In the genomic region with DNA sequence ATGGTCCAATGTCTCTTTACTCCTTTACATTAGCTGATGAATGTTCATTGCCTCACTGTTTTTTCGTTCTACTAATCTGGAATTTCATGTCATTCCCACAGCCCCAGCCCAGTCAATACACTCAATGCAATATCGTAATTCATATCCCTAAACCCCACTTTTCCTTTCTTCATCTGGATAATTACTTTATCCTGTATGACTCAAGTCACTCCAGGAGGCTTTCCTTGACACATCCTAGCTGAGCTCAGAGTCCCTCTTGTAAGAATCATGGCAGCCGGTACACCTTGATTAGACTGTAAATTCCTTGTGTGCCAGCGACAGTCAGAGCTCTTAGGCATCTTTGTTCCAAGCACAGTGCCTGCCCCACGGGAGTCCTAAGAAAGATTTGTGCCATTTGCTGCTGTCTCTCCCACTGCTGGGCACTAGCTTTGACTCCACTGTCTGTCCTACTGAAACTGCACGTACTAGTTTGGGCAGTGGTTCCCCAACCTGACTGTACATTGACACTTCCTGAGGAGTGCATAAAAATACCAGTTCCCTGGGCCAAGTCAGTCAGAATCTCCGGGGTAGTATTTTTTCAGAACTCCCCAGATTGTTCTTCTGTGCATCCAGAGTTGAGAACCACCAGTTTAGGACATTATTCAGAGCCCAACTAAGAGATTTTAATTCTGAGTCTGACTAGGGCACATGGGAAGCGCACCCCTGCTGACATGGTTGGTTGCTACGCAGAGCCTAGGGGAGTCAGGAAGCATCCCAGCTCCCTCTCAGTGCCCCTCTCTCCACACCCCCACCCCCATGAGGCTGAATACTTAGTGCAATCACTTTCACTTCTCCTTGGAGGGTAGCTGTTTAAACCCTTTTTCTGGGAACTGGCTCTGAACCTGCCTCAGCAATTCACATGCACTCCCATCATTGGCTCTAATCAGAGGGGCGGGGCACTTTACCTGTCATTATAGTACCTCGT, we compare ENCODE assay signal across 24 cellular contexts. TPM values are rescaled to one million over a fixed set of nuclear protein-coding genes. Genes with fewer than 3 reads are reported as not detected.
DNase-seq lines count a peak whose midpoint lies in the region; ATAC-seq and TF ChIP-seq lines count a peak whose summit lies in the region.
"Had no signal": no experiment of that assay in that cellular context is flagged by ENCODE, and none has a peak within 500 bp of the region (broad histone marks: within the 10 kb centered on the region; RNA-seq: fewer than 3 reads in every experiment).

No MANE protein-coding gene starts in this region.

- DNase-seq in GM23338 (ENCODE audit: low spot score), result peak; percentile 27
- peak; percentile 45 to 69 for DNase-seq in NOMO-1 (lab: John Stamatoyannopoulos, UW; ENCODE audit: unreplicated experiment in 2 of 2)
- peak; percentile 38 for DNase-seq in epithelial cell of esophagus (ENCODE audit: low read depth)
- no peak for DNase-seq in stimulated activated effector memory CD8-positive, alpha-beta T cell treated with anti-CD3 and anti-CD28 coated beads, Interleukin-12 subunit alpha, Interleukin-12 subunit beta, amount 100 ng/mL, for 72 hours (ENCODE audit: low spot score in 2 of 2)
- DNase-seq in COLO668 (lab: John Stamatoyannopoulos, UW; ENCODE audit: unreplicated experiment), result no peak
- DNase-seq in NCI-H187 treated with DMSO at 0.1 percent for 48 hours (lab: John Stamatoyannopoulos, UW), result no peak
- no peak for DNase-seq in OCI-M2 (lab: John Stamatoyannopoulos, UW; ENCODE audit: unreplicated experiment)
- DNase-seq: activated B cell treated with CpG ODN at 0.5 μM for 24 hours; activated CD4-positive, alpha-beta T cell treated with anti-CD3 and anti-CD28 coated beads, Interleukin-2, amount 50 U/mL, for 4 hours; activated naive CD4-positive, alpha-beta T cell treated with Interleukin-2 at 50 U/mL for 16 hours; adrenal gland; body of pancreas; CD4-positive, alpha-beta T cell; GM23248; left ventricle myocardium superior; NCI-H2081; SHP77 treated with DMSO at 0.1 percent for 48 hours had no signal

- H3K4me2 ChIP-seq in GM23338, result no peak overlapping the region
- H3K4me2 ChIP-seq: smooth muscle cell had no signal

- H3K4me3 Mint-ChIP-seq in GM23338, result no peak overlapping the region
- no peak overlapping the region for H3K4me3 Mint-ChIP-seq in stimulated activated effector memory CD8-positive, alpha-beta T cell treated with anti-CD3 and anti-CD28 coated beads, Interleukin-12 subunit alpha, Interleukin-12 subunit beta, amount 100 ng/mL, for 72 hours
- H3K4me3 Mint-ChIP-seq: activated B cell treated with CpG ODN at 0.5 μM for 24 hours; CD4-positive, alpha-beta T cell; IgD-negative memory B cell; nephron had no signal

- H3K4me1 ChIP-seq in GM23338 (ENCODE audit: insufficient read depth), result peaks cover 11% of the 10 kb centered on the region
- H3K4me1 ChIP-seq: body of pancreas, pancreas had no signal

- H2AFZ ChIP-seq in GM23338, result peak overlapping the region; percentile 45; the same call in 1 of the 2 replicates
- H2AFZ ChIP-seq: GM23248 had no signal

- no peaks in the 10 kb centered on the region for H3K36me3 Mint-ChIP-seq in GM23338 (ENCODE audit: low read depth)
- no peaks in the 10 kb centered on the region for H3K36me3 Mint-ChIP-seq in stimulated activated effector memory CD8-positive, alpha-beta T cell treated with anti-CD3 and anti-CD28 coated beads, Interleukin-12 subunit alpha, Interleukin-12 subunit beta, amount 100 ng/mL, for 72 hours
- H3K36me3 Mint-ChIP-seq: IgD-negative memory B cell had no signal

- no peaks in the 10 kb centered on the region for H3K79me2 ChIP-seq in GM23338 (replicated peaks; ENCODE audit: insufficient read depth)

- peaks cover 22% of the 10 kb centered on the region for H3K4me1 Mint-ChIP-seq in GM23338
- no peaks in the 10 kb centered on the region for H3K4me1 Mint-ChIP-seq in stimulated activated effector memory CD8-positive, alpha-beta T cell treated with anti-CD3 and anti-CD28 coated beads, Interleukin-12 subunit alpha, Interleukin-12 subunit beta, amount 100 ng/mL, for 72 hours

- H3F3A ChIP-seq in GM23338 (replicated peaks; ENCODE audit: low read depth), result no peaks in the 10 kb centered on the region

- peaks cover 2% of the 10 kb centered on the region for H3K27me3 Mint-ChIP-seq in GM23338 (ENCODE audit: insufficient read depth, low read depth, poor library complexity)

- no peaks in the 10 kb centered on the region for H3K9me3 Mint-ChIP-seq in GM23338
- H3K9me3 Mint-ChIP-seq in stimulated activated effector memory CD8-positive, alpha-beta T cell treated with anti-CD3 and anti-CD28 coated beads, Interleukin-12 subunit alpha, Interleukin-12 subunit beta, amount 100 ng/mL, for 72 hours, result no peaks in the 10 kb centered on the region
- H3K9me3 Mint-ChIP-seq: activated B cell treated with CpG ODN at 0.5 μM for 24 hours; CD4-positive, alpha-beta T cell; IgD-negative memory B cell; nephron had no signal

- H3K27me3 ChIP-seq in GM23338 (ENCODE audit: insufficient read depth), result no peaks in the 10 kb centered on the region
- H3K27me3 ChIP-seq: body of pancreas, pancreas, tibial nerve had no signal

- H3K9me2 ChIP-seq in GM23338 (ENCODE audit: insufficient read depth), result no peaks in the 10 kb centered on the region

- no peak overlapping the region for H3K27ac ChIP-seq in GM23338 (ENCODE audit: low read depth)
- H3K27ac ChIP-seq: adrenal gland, body of pancreas, GM23248, pancreas had no signal

- H3K27ac Mint-ChIP-seq in GM23338, result no peak overlapping the region
- no peak overlapping the region for H3K27ac Mint-ChIP-seq in stimulated activated effector memory CD8-positive, alpha-beta T cell treated with anti-CD3 and anti-CD28 coated beads, Interleukin-12 subunit alpha, Interleukin-12 subunit beta, amount 100 ng/mL, for 72 hours
- H3K27ac Mint-ChIP-seq: activated B cell treated with CpG ODN at 0.5 μM for 24 hours; CD4-positive, alpha-beta T cell; IgD-negative memory B cell had no signal

- ATAC-seq in GM23338, result peak; percentile 39
- peak; percentile 8 for ATAC-seq in stimulated activated effector memory CD8-positive, alpha-beta T cell treated with anti-CD3 and anti-CD28 coated beads, Interleukin-12 subunit alpha, Interleukin-12 subunit beta, amount 100 ng/mL, for 72 hours
- ATAC-seq: body of pancreas, left ventricle myocardium superior, Panc1, pancreas had no signal

- no peaks in the 10 kb centered on the region for H3K36me3 ChIP-seq in GM23338 (ENCODE audit: insufficient read depth)
- H3K36me3 ChIP-seq: adrenal gland, pancreas, tibial nerve had no signal

- H3K4me3 ChIP-seq in GM23338, result no peak overlapping the region
- no peak overlapping the region for H3K4me3 ChIP-seq in epithelial cell of esophagus (ENCODE audit: low read length)
- H3K4me3 ChIP-seq: adrenal gland, body of pancreas, GM23248, pancreas, smooth muscle cell, tibial nerve had no signal

- TF ChIP-seq CTCF in GM23338 (conservative IDR thresholded peaks at IDR 0.05; ENCODE audit: low read depth in 2 of 2) (no peak), epithelial cell of esophagus (IDR thresholded peaks at IDR 0.05; ENCODE audit: insufficient read depth, low read depth, low read length, missing control alignments) (no peak)

- no peaks in the 10 kb centered on the region for H4K20me1 ChIP-seq in GM23338 (replicated peaks; ENCODE audit: insufficient read depth)

TF ChIP-seq in GM23338, 12 proteins besides CTCF, POLR2A, EP300 and RAD21 (continues in another document):
- TF ChIP-seq STAT1 (IDR thresholded peaks at IDR 0.05; ENCODE audit: unreplicated experiment) (no peak), JUNB (IDR thresholded peaks at IDR 0.05; ENCODE audit: unreplicated experiment) (no peak), EZH2phosphoT487 (IDR thresholded peaks at IDR 0.05; ENCODE audit: unreplicated experiment) (no peak), NANOG (IDR thresholded peaks at IDR 0.05; ENCODE audit: borderline replicate concordance) (no peak), POLR2AphosphoS5 (IDR thresholded peaks at IDR 0.05; ENCODE audit: low read depth) (no peak), ZNF114 (CRISPR knock-in tag; IDR thresholded peaks at IDR 0.05) (no peak), ZNF331 (CRISPR knock-in tag; IDR thresholded peaks at IDR 0.05; ENCODE audit: low read depth) (no peak)
- TF ChIP-seq, protein P1, sequence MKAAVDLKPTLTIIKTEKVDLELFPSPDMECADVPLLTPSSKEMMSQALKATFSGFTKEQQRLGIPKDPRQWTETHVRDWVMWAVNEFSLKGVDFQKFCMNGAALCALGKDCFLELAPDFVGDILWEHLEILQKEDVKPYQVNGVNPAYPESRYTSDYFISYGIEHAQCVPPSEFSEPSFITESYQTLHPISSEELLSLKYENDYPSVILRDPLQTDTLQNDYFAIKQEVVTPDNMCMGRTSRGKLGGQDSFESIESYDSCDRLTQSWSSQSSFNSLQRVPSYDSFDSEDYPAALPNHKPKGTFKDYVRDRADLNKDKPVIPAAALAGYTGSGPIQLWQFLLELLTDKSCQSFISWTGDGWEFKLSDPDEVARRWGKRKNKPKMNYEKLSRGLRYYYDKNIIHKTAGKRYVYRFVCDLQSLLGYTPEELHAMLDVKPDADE (IDR thresholded peaks at IDR 0.05), result no peak
- TF ChIP-seq, protein P2, sequence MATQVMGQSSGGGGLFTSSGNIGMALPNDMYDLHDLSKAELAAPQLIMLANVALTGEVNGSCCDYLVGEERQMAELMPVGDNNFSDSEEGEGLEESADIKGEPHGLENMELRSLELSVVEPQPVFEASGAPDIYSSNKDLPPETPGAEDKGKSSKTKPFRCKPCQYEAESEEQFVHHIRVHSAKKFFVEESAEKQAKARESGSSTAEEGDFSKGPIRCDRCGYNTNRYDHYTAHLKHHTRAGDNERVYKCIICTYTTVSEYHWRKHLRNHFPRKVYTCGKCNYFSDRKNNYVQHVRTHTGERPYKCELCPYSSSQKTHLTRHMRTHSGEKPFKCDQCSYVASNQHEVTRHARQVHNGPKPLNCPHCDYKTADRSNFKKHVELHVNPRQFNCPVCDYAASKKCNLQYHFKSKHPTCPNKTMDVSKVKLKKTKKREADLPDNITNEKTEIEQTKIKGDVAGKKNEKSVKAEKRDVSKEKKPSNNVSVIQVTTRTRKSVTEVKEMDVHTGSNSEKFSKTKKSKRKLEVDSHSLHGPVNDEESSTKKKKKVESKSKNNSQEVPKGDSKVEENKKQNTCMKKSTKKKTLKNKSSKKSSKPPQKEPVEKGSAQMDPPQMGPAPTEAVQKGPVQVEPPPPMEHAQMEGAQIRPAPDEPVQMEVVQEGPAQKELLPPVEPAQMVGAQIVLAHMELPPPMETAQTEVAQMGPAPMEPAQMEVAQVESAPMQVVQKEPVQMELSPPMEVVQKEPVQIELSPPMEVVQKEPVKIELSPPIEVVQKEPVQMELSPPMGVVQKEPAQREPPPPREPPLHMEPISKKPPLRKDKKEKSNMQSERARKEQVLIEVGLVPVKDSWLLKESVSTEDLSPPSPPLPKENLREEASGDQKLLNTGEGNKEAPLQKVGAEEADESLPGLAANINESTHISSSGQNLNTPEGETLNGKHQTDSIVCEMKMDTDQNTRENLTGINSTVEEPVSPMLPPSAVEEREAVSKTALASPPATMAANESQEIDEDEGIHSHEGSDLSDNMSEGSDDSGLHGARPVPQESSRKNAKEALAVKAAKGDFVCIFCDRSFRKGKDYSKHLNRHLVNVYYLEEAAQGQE (IDR thresholded peaks at IDR 0.05; ENCODE audit: unreplicated experiment), result no peak

RNA-seq across cellular contexts. Expression of a gene that starts 19.5 kb away (rescaled TPM):
- 1.1 and 1.5 TPM in 2 replicates for total RNA-seq in GM23338 (2014; rRNA removed; shearing (Covaris generic))
- polyA plus RNA-seq in GM23338 (2016; fragmentation: Nextera tagmentation; extraction: Ambion mirVana), result 0.42 and 0.45 TPM in 2 replicates
- total RNA-seq: activated B cell treated with CpG ODN at 0.5 μM for 24 hours; CD4-positive, alpha-beta T cell; GM23248; mononuclear cell had no signal
- polyA plus RNA-seq: GM23248 had no signal

Comparison
In these comparisons a context has a peak if more than half of its experiments do, and no peak if none do; other contexts are left out.
1. DNase-seq: peak in GM23338 (single experiment), NOMO-1 (2 of 2) and epithelial cell of esophagus (single experiment); none in stimulated activated effector memory CD8-positive, alpha-beta T cell treated with anti-CD3 and anti-CD28 coated beads, Interleukin-12 subunit alpha, Interleukin-12 subunit beta, amount 100 ng/mL, for 72 hours (0 of 2), COLO668 (single experiment), NCI-H187 treated with DMSO at 0.1 percent for 48 hours (single experiment) and OCI-M2 (single experiment).